ENCODE assay signal across 7 cellular contexts in the genomic region with DNA sequence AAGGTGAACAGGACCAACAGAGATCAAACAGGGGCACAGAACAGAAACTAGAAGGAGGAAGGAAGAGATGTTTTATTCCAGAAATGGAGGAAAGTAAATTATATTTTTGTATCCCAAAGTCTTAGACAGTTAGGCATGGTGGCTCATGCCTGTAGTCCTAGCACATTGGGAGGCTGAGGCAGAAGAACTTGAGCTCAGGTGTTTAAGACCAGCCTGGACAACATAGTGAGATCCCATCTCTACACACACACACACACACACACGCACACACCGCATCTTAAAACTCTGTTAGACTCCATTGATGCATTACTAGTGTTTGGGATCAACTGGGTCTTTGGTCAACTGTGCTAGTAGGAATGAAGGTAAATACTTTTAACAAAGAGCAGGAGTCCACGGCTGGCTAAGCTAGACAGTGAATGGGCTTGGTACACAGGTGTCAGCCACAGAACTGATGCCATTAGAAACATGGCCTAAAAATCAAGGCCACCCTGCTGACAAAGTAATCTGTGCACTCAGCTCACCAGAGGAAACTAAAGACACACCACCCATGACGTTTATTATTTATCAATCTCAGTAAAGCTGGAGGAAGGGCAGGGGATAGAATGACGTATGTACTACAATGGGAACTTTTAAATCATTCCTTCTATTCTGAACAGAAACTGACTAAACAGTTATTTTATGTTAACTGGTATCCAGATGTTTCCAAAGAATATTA. TPM values are rescaled to one million over a fixed set of nuclear protein-coding genes. Genes with fewer than 3 reads are reported as not detected.
DNase-seq lines count a peak whose midpoint lies in the region; ATAC-seq and TF ChIP-seq lines count a peak whose summit lies in the region.
"Not testable (repeated sequence)": the region's sequence is repeated elsewhere in the genome, so short reads cannot be mapped to it uniquely, and the experiment has no call there.

No MANE protein-coding gene starts in this region.

- H3K27me3 Mint-ChIP-seq in activated T-helper 17 cell treated with anti-CD3 and anti-CD28 coated beads, Interleukin-2, amount 50 U/mL, for 72 hours; progenitor cell of endocrine pancreas: not testable (repeated sequence)

- H3K9me3 Mint-ChIP-seq in activated T-helper 17 cell treated with anti-CD3 and anti-CD28 coated beads, Interleukin-2, amount 50 U/mL, for 72 hours; progenitor cell of endocrine pancreas (ENCODE audit: low read depth): not testable (repeated sequence)

- 48% methylated on average over 5 of the region's 5 CpGs for WGBS in right cardiac atrium

- not testable (repeated sequence) for H3K27me3 ChIP-seq in PC-9 (ENCODE audit: insufficient read depth, low read depth); right cardiac atrium (ENCODE audit: control insufficient read depth, insufficient read depth)

- H3K36me3 ChIP-seq in PC-9 (ENCODE audit: low read depth) = not testable (repeated sequence)

- H3K4me2 ChIP-seq in PC-9 = peak overlapping the region; percentile 66

- BruUV-seq in PC-9 (replicated peaks; lab: Mats Ljungman, UMichigan) = not testable (repeated sequence)

- ATAC-seq in GM18907 (IDR thresholded peaks at IDR 0.05; ENCODE audit: unreplicated experiment) = peak; percentile 55
- ATAC-seq in HG03064 (IDR thresholded peaks at IDR 0.05; ENCODE audit: low read depth, unreplicated experiment) = peak; percentile 20
- peak; percentile 75 for ATAC-seq in activated T-helper 17 cell treated with anti-CD3 and anti-CD28 coated beads, Interleukin-2, amount 50 U/mL, for 72 hours (replicated peaks)
- peak; percentile 60 to 90 for ATAC-seq in right cardiac atrium

- peak overlapping the region; percentile 72 for H3K4me3 Mint-ChIP-seq in activated T-helper 17 cell treated with anti-CD3 and anti-CD28 coated beads, Interleukin-2, amount 50 U/mL, for 72 hours
- H3K4me3 Mint-ChIP-seq in progenitor cell of endocrine pancreas (ENCODE audit: low read depth) = not testable (repeated sequence)

- not testable (repeated sequence) for H3F3A ChIP-seq in PC-9 (ENCODE audit: insufficient read depth, low read depth)

- peaks cover 66% of the 10 kb centered on the region for H3K79me2 ChIP-seq in PC-9 (ENCODE audit: low read depth)

- peak overlapping the region; percentile 68 for H3K27ac ChIP-seq in PC-9
- H3K27ac ChIP-seq in right cardiac atrium (ENCODE audit: low read length) = not testable (repeated sequence)

- not testable (repeated sequence) for H3K9me2 ChIP-seq in PC-9 (ENCODE audit: insufficient read depth)

- peaks cover 71% of the 10 kb centered on the region for H3K36me3 Mint-ChIP-seq in activated T-helper 17 cell treated with anti-CD3 and anti-CD28 coated beads, Interleukin-2, amount 50 U/mL, for 72 hours (ENCODE audit: low read depth)
- H3K36me3 Mint-ChIP-seq in progenitor cell of endocrine pancreas (ENCODE audit: insufficient read depth) = peaks cover 23% of the 10 kb centered on the region

- CTCF ChIA-PET in PC-9 (lab: Charles Lee) = not testable (repeated sequence)

- not testable (repeated sequence) for H4K20me1 ChIP-seq in PC-9 (ENCODE audit: insufficient read depth)

- peak overlapping the region; percentile 98 for H3K27ac Mint-ChIP-seq in activated T-helper 17 cell treated with anti-CD3 and anti-CD28 coated beads, Interleukin-2, amount 50 U/mL, for 72 hours
- peak overlapping the region; percentile 70 for H3K27ac Mint-ChIP-seq in progenitor cell of endocrine pancreas

- intact Hi-C loops in PC-9 (cut with micrococcal nuclease; ENCODE audit: unreplicated experiment); right cardiac atrium (cut with DNase I): not testable (repeated sequence)

- peaks cover 27% of the 10 kb centered on the region for H3K4me1 ChIP-seq in PC-9 (replicated peaks; ENCODE audit: insufficient read depth)
- H3K4me1 ChIP-seq in right cardiac atrium (ENCODE audit: control insufficient read depth, insufficient read depth, low read length) = not testable (repeated sequence)

- POLR2A ChIA-PET in PC-9 (lab: Charles Lee; ENCODE audit: unreplicated experiment) = interaction anchor here (0.6 kb wide), 1 partner anchor 92 kb away, joined by 3 read pairs; no protein-coding TSS in a partner anchor

- H3K4me1 Mint-ChIP-seq in activated T-helper 17 cell treated with anti-CD3 and anti-CD28 coated beads, Interleukin-2, amount 50 U/mL, for 72 hours = peaks cover 54% of the 10 kb centered on the region
- H3K4me1 Mint-ChIP-seq in progenitor cell of endocrine pancreas (ENCODE audit: low read depth) = peaks cover 23% of the 10 kb centered on the region

- not testable (repeated sequence) for H3K4me3 ChIP-seq in PC-9; right cardiac atrium (ENCODE audit: low read length)

- H3K9me3 ChIP-seq in PC-9 (ENCODE audit: insufficient read depth, low read depth); right cardiac atrium (ENCODE audit: control insufficient read depth, low read length): not testable (repeated sequence)

- TF ChIP-seq CTCF in PC-9 (conservative IDR thresholded peaks at IDR 0.05); progenitor cell of endocrine pancreas (IDR thresholded peaks at IDR 0.05; ENCODE audit: unreplicated experiment): not testable (repeated sequence)

- not testable (repeated sequence) for H2AFZ ChIP-seq in PC-9

- DNase-seq in PC-9; right cardiac atrium; progenitor cell of endocrine pancreas (ENCODE audit: low spot score, unreplicated experiment): not testable (repeated sequence)
- DNase-seq in dedifferentiated amniotic fluid mesenchymal stem cell (ENCODE audit: extremely low spot score) = peak; percentile 62

RNA-seq across cellular contexts. Expression of a gene that starts 10.9 kb away (rescaled TPM):
- total RNA-seq in PC-9 (2021) = 93.0 and 105 TPM in 2 replicates
- 100 to 1,000 TPM; 134 to 176 TPM for total RNA-seq in activated T-helper 17 cell treated with anti-CD3 and anti-CD28 coated beads, Interleukin-2, amount 50 U/mL, for 72 hours
- total RNA-seq in right cardiac atrium = 10 to 100 TPM; 85.7 to 94.5 (median 88.8) TPM
- 54.6 TPM for polyA plus RNA-seq in right cardiac atrium
- total RNA-seq in progenitor cell of endocrine pancreas = 69.5 and 72.4 TPM in 2 replicates

RNA-seq across cellular contexts. Expression of a gene that starts 11.3 kb away (rescaled TPM):
- 11.3 and 15.9 TPM in 2 replicates for total RNA-seq in PC-9 (2021)
- 10 to 100 TPM; 27.6 to 41.5 TPM for total RNA-seq in activated T-helper 17 cell treated with anti-CD3 and anti-CD28 coated beads, Interleukin-2, amount 50 U/mL, for 72 hours
- total RNA-seq in right cardiac atrium = 10 to 100 TPM; 15.4 to 24.6 (median 17.2) TPM
- 7.4 TPM for polyA plus RNA-seq in right cardiac atrium
- 18.9 and 19.2 TPM in 2 replicates for total RNA-seq in progenitor cell of endocrine pancreas

Comparison
In these comparisons a context has a peak if more than half of its experiments do, and no peak if none do; other contexts are left out.
1. ATAC-seq: peak in every context shown above with its lines; median percentile 75 in activated T-helper 17 cell treated with anti-CD3 and anti-CD28 coated beads, Interleukin-2, amount 50 U/mL, for 72 hours; 75 in right cardiac atrium; 55 in GM18907; 20 in HG03064.